In the genomic region with DNA sequence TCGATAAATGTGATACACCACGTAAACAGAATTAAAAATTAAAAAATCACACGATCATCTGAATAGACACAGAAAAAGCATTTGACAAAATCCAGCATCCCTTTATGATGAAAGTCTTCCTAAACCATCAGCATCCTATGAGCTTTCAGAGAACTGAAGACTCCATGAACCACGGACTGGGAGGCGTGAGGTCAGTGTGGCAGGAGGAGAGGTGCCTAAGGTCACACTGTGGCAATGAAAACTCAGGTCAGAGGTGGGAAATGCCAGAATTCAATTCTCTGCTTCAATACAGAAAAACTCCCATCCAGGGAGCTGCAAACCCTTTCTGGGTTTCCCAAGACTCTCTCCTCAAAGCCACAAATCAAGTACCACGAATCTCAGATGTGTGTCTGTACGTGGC, we compare ENCODE assay signal across 27 cellular contexts.
"Had no signal": no experiment of that assay in that cellular context is flagged by ENCODE, and none has a peak within 500 bp of the region (broad histone marks: within the 10 kb centered on the region; RNA-seq: fewer than 3 reads in every experiment).

No MANE protein-coding gene starts in this region.

- FAIRE-seq: endothelial cell of umbilical vein, TTC549 had no signal

- H3K9me3 Mint-ChIP-seq: activated B cell treated with CpG ODN at 0.5 μM for 24 hours; activated CD4-positive, alpha-beta T cell treated with anti-CD3 and anti-CD28 coated beads, Interleukin-2, amount 10 ng/mL, durations not matched to agents 24 days and 14 days; activated T-helper 1 cell treated with anti-CD3 and anti-CD28 coated beads, Interleukin-12 subunit alpha, Interleukin-12 subunit beta, Interleukin-2, Interleukin-4 antibody, amounts not matched to agents 30 ng/mL and 10 ng/mL and 1 ng/mL, durations not matched to agents 14 hours and 24 hours and 36 hours; dendritic cell treated with granulocyte-macrophage colony-stimulating factor and Interleukin-4, amounts not matched to agents 40 ng/mL and 50 ng/mL, for 4 days; naive B cell; T-helper 2 cell treated with Interferon-gamma antibody and Interleukin-4, amounts not matched to agents 5 μg/mL and 100 μg/mL, for 36 hours had no signal

- DNase-seq: activated B cell treated with CpG ODN at 0.5 μM for 24 hours; activated CD4-positive, alpha-beta T cell treated with anti-CD3 and anti-CD28 coated beads, Interleukin-2, amount 10 ng/mL, durations not matched to agents 24 days and 14 days; activated naive CD4-positive, alpha-beta T cell; aorta; brain microvascular endothelial cell; effector CD8-positive, alpha-beta T cell; heart right ventricle; kidney glomerular epithelial cell; left ventricle myocardium superior; mesenchymal stem cell; mucosa of descending colon; naive B cell; ovary; psoas muscle; right cardiac atrium; stimulated activated CD4-positive, alpha-beta T cell treated with anti-CD3 and anti-CD28 coated beads, Interleukin-15, amount 100 ng/mL, for 24 hours; stimulated activated CD4-positive, alpha-beta T cell treated with anti-CD3 and anti-CD28 coated beads, Interleukin-2, amount 100 ng/mL, for 48 hours; stomach; trophoblast cell had no signal

- H3K4me1 ChIP-seq: psoas muscle had no signal

- H3K27me3 ChIP-seq: brain microvascular endothelial cell, esophagus muscularis mucosa, heart right ventricle, ovary, stomach, vagina had no signal

- H3K27ac ChIP-seq: brain microvascular endothelial cell, ovary, psoas muscle, vagina had no signal

- H3K27ac Mint-ChIP-seq: activated CD4-positive, alpha-beta T cell treated with anti-CD3 and anti-CD28 coated beads, Interleukin-2, amount 10 ng/mL, durations not matched to agents 24 days and 14 days; dendritic cell treated with granulocyte-macrophage colony-stimulating factor and Interleukin-4, amounts not matched to agents 40 ng/mL and 50 ng/mL, for 4 days had no signal

- H3K9me3 ChIP-seq: esophagus muscularis mucosa, heart right ventricle, mucosa of descending colon, ovary, psoas muscle, stomach, vagina had no signal

- H3K36me3 ChIP-seq: brain microvascular endothelial cell, ovary, vagina had no signal

- H3K27me3 Mint-ChIP-seq: activated B cell treated with CpG ODN at 0.5 μM for 24 hours; activated CD4-positive, alpha-beta T cell treated with anti-CD3 and anti-CD28 coated beads, Interleukin-2, amount 10 ng/mL, durations not matched to agents 24 days and 14 days; dendritic cell treated with granulocyte-macrophage colony-stimulating factor and Interleukin-4, amounts not matched to agents 40 ng/mL and 50 ng/mL, for 4 days; naive B cell had no signal

- H3K4me3 Mint-ChIP-seq: activated B cell treated with CpG ODN at 0.5 μM for 24 hours; activated T-helper 1 cell treated with anti-CD3 and anti-CD28 coated beads, Interleukin-12 subunit alpha, Interleukin-12 subunit beta, Interleukin-2, Interleukin-4 antibody, amounts not matched to agents 30 ng/mL and 10 ng/mL and 1 ng/mL, durations not matched to agents 14 hours and 24 hours and 36 hours; dendritic cell treated with granulocyte-macrophage colony-stimulating factor and Interleukin-4, amounts not matched to agents 40 ng/mL and 50 ng/mL, for 4 days; T-helper 2 cell treated with Interferon-gamma antibody and Interleukin-4, amounts not matched to agents 5 μg/mL and 100 μg/mL, for 36 hours had no signal

- H3K4me3 ChIP-seq: esophagus muscularis mucosa, heart right ventricle, mucosa of descending colon, ovary, psoas muscle, skin epidermis, stomach, vagina had no signal

- ATAC-seq: heart right ventricle, left ventricle myocardium superior, mucosa of descending colon, psoas muscle, right cardiac atrium had no signal
